7 cellular contexts compared by ENCODE assay signal in the genomic region with DNA sequence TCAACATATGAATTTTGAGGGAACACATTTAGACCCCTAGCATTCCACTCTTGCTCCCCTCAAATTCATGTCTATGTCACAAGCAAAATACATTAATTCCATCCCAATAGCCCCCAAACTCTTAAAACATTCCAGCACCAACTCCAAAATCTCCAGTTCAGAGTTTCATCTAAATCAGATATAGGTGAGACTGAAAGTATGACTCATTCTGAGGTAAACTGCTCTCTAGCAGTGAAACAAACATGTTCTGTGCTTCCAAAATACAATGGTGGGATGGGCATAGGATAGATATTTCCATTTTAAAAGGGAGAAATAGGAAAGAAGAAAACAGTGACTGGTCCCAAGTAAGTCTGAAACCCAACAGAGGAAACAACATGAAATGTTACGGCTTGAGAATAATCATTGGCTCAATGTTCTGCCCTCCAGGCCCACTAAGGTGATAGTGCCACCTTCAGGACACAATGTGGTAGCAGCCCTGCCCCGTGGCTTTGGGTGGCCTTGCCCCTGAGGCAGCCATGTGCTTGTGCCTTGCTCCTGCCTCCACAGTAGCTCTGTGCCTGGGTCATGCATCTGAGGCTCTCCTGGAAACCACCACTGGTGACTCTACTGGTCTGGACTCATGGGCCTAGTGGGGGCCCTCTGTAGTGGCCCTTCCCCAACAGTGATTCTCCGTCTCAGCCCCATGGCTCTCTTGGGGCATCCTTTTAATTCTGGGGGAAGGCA.
DNase-seq lines count a peak whose midpoint lies in the region; ATAC-seq and TF ChIP-seq lines count a peak whose summit lies in the region.

No MANE protein-coding gene starts in this region.

- TF ChIP-seq CTCF in GM13976 (IDR thresholded peaks at IDR 0.05; ENCODE audit: borderline replicate concordance, control extremely low read depth, extremely low read depth, insufficient read depth, missing control alignments) = peak; percentile 83
- peak; percentile 60 for TF ChIP-seq CTCF in VCaP (conservative IDR thresholded peaks at IDR 0.05)

- no peak overlapping the region for H3K27ac ChIP-seq in VCaP

- peak; percentile 65 for ATAC-seq in HG03378 (IDR thresholded peaks at IDR 0.05; ENCODE audit: unreplicated experiment)

- DNase-seq in GM13976 (ENCODE audit: low spot score) (peak; percentile 63), glomerular visceral epithelial cell (ENCODE audit: extremely low spot score) (peak; percentile 29), nucleus accumbens (lab: John Stamatoyannopoulos, UW) (no peak), NCI-H2171 treated with DMSO at 0.1 percent for 48 hours (lab: John Stamatoyannopoulos, UW) (no peak)
- peak; percentile 25 for DNase-seq in stimulated activated CD4-positive, alpha-beta T cell treated with anti-CD3 and anti-CD28 coated beads, Interleukin-4, amount 100 ng/mL, for 1 hour

- in situ Hi-C loops in GM13976 (cut with MboI; ENCODE audit: low sequenced_read_pairs, unreplicated experiment) = no loop called here

Comparison
In these comparisons a context has a peak if more than half of its experiments do, and no peak if none do; other contexts are left out.
1. DNase-seq: peak in GM13976 (single experiment), glomerular visceral epithelial cell (single experiment) and stimulated activated CD4-positive, alpha-beta T cell treated with anti-CD3 and anti-CD28 coated beads, Interleukin-4, amount 100 ng/mL, for 1 hour (single experiment); none in nucleus accumbens (0 of 56) and NCI-H2171 treated with DMSO at 0.1 percent for 48 hours (single experiment).